In genomic region chr14:21846227-21846885, GRCh38 we compare ENCODE assay signal across 8 cellular contexts.
DNase-seq lines count a peak whose midpoint lies in the region; ATAC-seq and TF ChIP-seq lines count a peak whose summit lies in the region.

No MANE protein-coding gene starts in this region.

- H3K9ac ChIP-seq in HCT116 (ENCODE audit: low read length): no peak overlapping the region
- no peak overlapping the region for H3K9ac ChIP-seq in SK-N-SH

- peaks cover 17 to 25% of the 10 kb centered on the region in 2 donors for H3K27me3 Mint-ChIP-seq in CD4-positive, alpha-beta memory T cell

- peaks cover 1 to 13% (median 6%) of the 10 kb centered on the region in 4 donors for H3K4me1 Mint-ChIP-seq in CD4-positive, alpha-beta memory T cell

- H3K27ac ChIP-seq in CD4-positive, alpha-beta memory T cell (ENCODE audit: low read depth, low read length): peak overlapping the region; percentile 55
- H3K27ac ChIP-seq in HCT116 (ENCODE audit: low read depth, low read length): no peak overlapping the region
- H3K27ac ChIP-seq in SK-N-SH (ENCODE audit: low read depth in 2 of 2, low read length in 1 of 2): no peak overlapping the region
- no peak overlapping the region for H3K27ac ChIP-seq in lung (ENCODE audit: low read depth in 1 of 2, low read length in 1 of 2)

- H3K9me2 ChIP-seq in HCT116 (ENCODE audit: insufficient read depth) (no peaks in the 10 kb centered on the region), SK-N-SH (no peaks in the 10 kb centered on the region)

- no peaks in the 10 kb centered on the region for H3K36me3 ChIP-seq in CD4-positive, alpha-beta memory T cell (ENCODE audit: insufficient read depth, low read length)
- H3K36me3 ChIP-seq in HCT116 (ENCODE audit: control insufficient read depth in 1 of 2, insufficient read depth in 2 of 2, low read length in 2 of 2) (no peaks in the 10 kb centered on the region), SK-N-SH (replicated peaks in 1 of 2; ENCODE audit: control insufficient read depth in 1 of 2, insufficient read depth in 2 of 2, low read length in 1 of 2) (no peaks in the 10 kb centered on the region), lung (ENCODE audit: control insufficient read depth in 2 of 2, insufficient read depth in 2 of 2, low read length in 2 of 2) (no peaks in the 10 kb centered on the region)

- CTCF ChIA-PET in CD4-positive, alpha-beta memory T cell (lab: Charles Lee; ENCODE audit: partially characterized antibody): interaction anchor here (0.7 to 5.0 kb wide), 10 partner anchors 11 to 724 kb away, joined by 3 to 41 read pairs (median 4); no protein-coding TSS in a partner anchor
- CTCF ChIA-PET in HCT116 (lab: Charles Lee): interaction anchor here (0.7 to 1.3 kb wide), 2 partner anchors 21 to 23 kb away, joined by 3 read pairs; no protein-coding TSS in a partner anchor
- CTCF ChIA-PET in SK-N-SH (lab: Yijun Ruan, JAX): interaction anchor here (1.1 to 2.3 kb wide), 4 partner anchors 9 to 265 kb away, joined by 3 to 7 read pairs (median 4); no protein-coding TSS in a partner anchor

- WGBS in SK-N-SH (ENCODE audit: low lambda C conversion rate): 3% methylated on average over 13 of the region's 13 CpGs
- WGBS in lung, 2 donors: 29 to 35% methylated on average over 13 of the region's 13 CpGs

- no peaks in the 10 kb centered on the region for H3K9me3 ChIP-seq in CD4-positive, alpha-beta memory T cell (ENCODE audit: control insufficient read depth in 1 of 2, low read length in 2 of 2)
- H3K9me3 ChIP-seq in HCT116 (ENCODE audit: control insufficient read depth in 1 of 2, insufficient read depth in 1 of 2, low read depth in 1 of 2, low read length in 2 of 2) (no peaks in the 10 kb centered on the region), SK-N-SH (no peaks in the 10 kb centered on the region), lung (ENCODE audit: control insufficient read depth in 2 of 2, insufficient read depth in 1 of 2, low read length in 1 of 2) (no peaks in the 10 kb centered on the region)

- H3K4me2 ChIP-seq in HCT116 (ENCODE audit: low read length) (no peak overlapping the region), SK-N-SH (no peak overlapping the region)

- TF ChIP-seq POLR2A in HCT116 (IDR thresholded peaks at IDR 0.05; ENCODE audit: borderline replicate concordance, extremely low read depth, insufficient read depth, insufficient read length): no peak

- no peaks in the 10 kb centered on the region for H3F3A ChIP-seq in SK-N-SH (replicated peaks; ENCODE audit: insufficient read depth)

- RAD21 ChIA-PET in HCT116 (lab: Charles Lee; ENCODE audit: low non-redundant PET in 1 of 2, low total read pairs in 2 of 2, uncharacterized antibody in 2 of 2, unreplicated experiment in 2 of 2): no interaction called here

- peaks cover under 1% of the 10 kb centered on the region for H3K4me1 ChIP-seq in CD4-positive, alpha-beta memory T cell (ENCODE audit: insufficient read depth, low read length)
- H3K4me1 ChIP-seq in HCT116 (ENCODE audit: control insufficient read depth in 1 of 2, insufficient read depth in 2 of 2, low read length in 2 of 2): no peaks in the 10 kb centered on the region
- H3K4me1 ChIP-seq in SK-N-SH (ENCODE audit: control insufficient read depth in 1 of 2, insufficient read depth in 2 of 2, low read depth in 1 of 2, low read length in 1 of 2): no peaks in the 10 kb centered on the region
- no peaks in the 10 kb centered on the region for H3K4me1 ChIP-seq in lung (ENCODE audit: control insufficient read depth in 2 of 2, insufficient read depth in 2 of 2, low read length in 2 of 2)

- H3K9me3 Mint-ChIP-seq in CD4-positive, alpha-beta memory T cell: peaks cover 0 to 2% (median 0%) of the 10 kb centered on the region in 8 donors

- H4K20me1 ChIP-seq in HCT116 (ENCODE audit: insufficient read depth) (no peaks in the 10 kb centered on the region), SK-N-SH (ENCODE audit: insufficient read depth) (no peaks in the 10 kb centered on the region)

- POLR2A ChIA-PET in CD4-positive, alpha-beta memory T cell (lab: Charles Lee; ENCODE audit: partially characterized antibody): interaction anchor here (0.6 to 5.5 kb wide), 7 partner anchors 13 to 715 kb away, joined by 3 to 62 read pairs (median 8); no protein-coding TSS in a partner anchor
- POLR2A ChIA-PET in HCT116 (lab: Charles Lee) (no interaction called here), SK-N-SH (lab: Yijun Ruan, JAX) (no interaction called here)

- no peak for TF ChIP-seq RAD21 in HCT116 (IDR thresholded peaks at IDR 0.05; ENCODE audit: low read depth)
- TF ChIP-seq RAD21 in SK-N-SH (IDR thresholded peaks at IDR 0.05; ENCODE audit: low read length): no peak

- intact Hi-C loops in CD4-positive, alpha-beta memory T cell (cut with micrococcal nuclease): loop anchor here (2.0 kb wide), 1 partner anchor 14 kb away; no protein-coding TSS in a partner anchor
- intact Hi-C loops in HCT116 (cut with micrococcal nuclease): no loop called here

- BruUV-seq in HCT116 (replicated peaks; lab: Mats Ljungman, UMichigan): no TSS peak

- peak overlapping the region; percentile 86 to 93 (median 90) for H3K4me3 Mint-ChIP-seq in CD4-positive, alpha-beta memory T cell

- ATAC-seq in HCT116 (peak; percentile 88), lung (ENCODE audit: insufficient read depth, low FRiP score) (no peak)

- peak overlapping the region; percentile 54 to 91 (median 88) for H3K27ac Mint-ChIP-seq in CD4-positive, alpha-beta memory T cell

- H2AFZ ChIP-seq in HCT116 (ENCODE audit: low read depth, low read length, poor library complexity, severe bottlenecking) (no peak overlapping the region), SK-N-SH (ENCODE audit: low read depth) (no peak overlapping the region)

- peak overlapping the region in 1 of 2 donors; percentile 39 for H3K4me3 ChIP-seq in CD4-positive, alpha-beta memory T cell (ENCODE audit: low read length in 2 of 2)
- H3K4me3 ChIP-seq in HCT116 (replicated peaks in 1 of 2; ENCODE audit: low read depth in 1 of 2, low read length in 2 of 2) (no peak overlapping the region), SK-N-SH (ENCODE audit: low read depth in 2 of 2, low read length in 1 of 2) (no peak overlapping the region; a peak in 1 of 4 replicates), lung (no peak overlapping the region)

- peaks cover 3 to 5% of the 10 kb centered on the region in 2 donors for H3K36me3 Mint-ChIP-seq in CD4-positive, alpha-beta memory T cell

- no peaks in the 10 kb centered on the region for H3K79me2 ChIP-seq in HCT116 (ENCODE audit: insufficient read depth, low read length)
- no peaks in the 10 kb centered on the region for H3K79me2 ChIP-seq in SK-N-SH (ENCODE audit: insufficient read depth)

- TF ChIP-seq CTCF in HCT116 (IDR thresholded peaks at IDR 0.05 in 2 of 3, conservative IDR thresholded peaks at IDR 0.05 in 1 of 3; ENCODE audit: borderline replicate concordance in 1 of 3, insufficient read depth in 1 of 3, low read depth in 2 of 3, low read length in 2 of 3) (peak; percentile 9 to 85 (median 84); a peak in 5 of 6 replicates), SK-N-SH (IDR thresholded peaks at IDR 0.05) (peak; percentile 68), lung (IDR thresholded peaks at IDR 0.05; ENCODE audit: control extremely low read depth, extremely low read depth) (no peak)

- H3K27me3 ChIP-seq in CD4-positive, alpha-beta memory T cell (ENCODE audit: insufficient read depth, low read length): no peaks in the 10 kb centered on the region
- H3K27me3 ChIP-seq in HCT116 (ENCODE audit: insufficient read depth, low read length) (peaks cover 22% of the 10 kb centered on the region), SK-N-SH (ENCODE audit: insufficient read depth) (no peaks in the 10 kb centered on the region), lung (ENCODE audit: control insufficient read depth, insufficient read depth) (no peaks in the 10 kb centered on the region)

- DNase-seq in CD4-positive, alpha-beta memory T cell: peak; percentile 61 to 71 (median 64)
- no peak for DNase-seq in HCT116 (ENCODE audit: low read depth, low spot score)
- peak; percentile 6 for DNase-seq in SK-N-SH
- DNase-seq in activated naive CD4-positive, alpha-beta T cell treated with anti-CD3 and anti-CD28 coated beads, Interleukin-2, amount 50 U/mL, for 16 hours: peak; percentile 73
- peak; percentile 36 for DNase-seq in lung (ENCODE audit: low spot score)
- DNase-seq in stimulated activated CD8-positive, alpha-beta memory T cell treated with anti-CD3 and anti-CD28 coated beads, Interleukin-7, amount 100 ng/mL, for 1 hour (ENCODE audit: low read depth in 2 of 2): peak; percentile 40 to 46
- no peak for DNase-seq in HCEC 1CT
- DNase-seq in NCI-H2029 treated with DMSO at 0.1 percent for 48 hours (lab: John Stamatoyannopoulos, UW): no peak

- no peak for TF ChIP-seq EP300 in SK-N-SH (IDR thresholded peaks at IDR 0.05; ENCODE audit: borderline replicate concordance in 1 of 2, low read depth in 1 of 2, low read length in 1 of 2)

TF ChIP-seq in HCT116, 20 proteins besides CTCF, POLR2A, EP300 and RAD21 (continues in another document):
- TF ChIP-seq ZFX (IDR thresholded peaks at IDR 0.05): no peak
- no peak for TF ChIP-seq POLR2AphosphoS5 (IDR thresholded peaks at IDR 0.05; ENCODE audit: low read depth, low read length)
- no peak for TF ChIP-seq SP1 (IDR thresholded peaks at IDR 0.05; ENCODE audit: low read depth)
- no peak for TF ChIP-seq CEBPB (IDR thresholded peaks at IDR 0.05; ENCODE audit: low read depth)
- no peak for TF ChIP-seq ATF3 (IDR thresholded peaks at IDR 0.05)
- no peak for TF ChIP-seq EZH2 (IDR thresholded peaks at IDR 0.05)

TF ChIP-seq in SK-N-SH, 30 proteins besides CTCF, POLR2A, EP300 and RAD21 (continues in another document):
- TF ChIP-seq TAF1 (IDR thresholded peaks at IDR 0.05; ENCODE audit: borderline replicate concordance, low read depth, low read length): no peak
- no peak for TF ChIP-seq PBX3 (IDR thresholded peaks at IDR 0.05)
- TF ChIP-seq FOXJ3 (CRISPR knock-in tag; IDR thresholded peaks at IDR 0.05): no peak
- TF ChIP-seq GABPA (IDR thresholded peaks at IDR 0.05; ENCODE audit: low read depth): no peak
- TF ChIP-seq MXI1 (IDR thresholded peaks at IDR 0.05; ENCODE audit: low read depth, low read length): no peak
- no peak for TF ChIP-seq USF2 (IDR thresholded peaks at IDR 0.05; ENCODE audit: borderline replicate concordance, low read depth, low read length)

Comparison
In these comparisons a context has a peak if more than half of its experiments do, and no peak if none do; other contexts are left out.
1. DNase-seq: peak in CD4-positive, alpha-beta memory T cell (5 of 5), SK-N-SH (single experiment), activated naive CD4-positive, alpha-beta T cell treated with anti-CD3 and anti-CD28 coated beads, Interleukin-2, amount 50 U/mL, for 16 hours (single experiment), lung (single experiment) and stimulated activated CD8-positive, alpha-beta memory T cell treated with anti-CD3 and anti-CD28 coated beads, Interleukin-7, amount 100 ng/mL, for 1 hour (2 of 2); none in HCT116 (single experiment), HCEC 1CT (single experiment) and NCI-H2029 treated with DMSO at 0.1 percent for 48 hours (single experiment).